Comparison of ENCODE assay signal across 8 cellular contexts in the genomic region with DNA sequence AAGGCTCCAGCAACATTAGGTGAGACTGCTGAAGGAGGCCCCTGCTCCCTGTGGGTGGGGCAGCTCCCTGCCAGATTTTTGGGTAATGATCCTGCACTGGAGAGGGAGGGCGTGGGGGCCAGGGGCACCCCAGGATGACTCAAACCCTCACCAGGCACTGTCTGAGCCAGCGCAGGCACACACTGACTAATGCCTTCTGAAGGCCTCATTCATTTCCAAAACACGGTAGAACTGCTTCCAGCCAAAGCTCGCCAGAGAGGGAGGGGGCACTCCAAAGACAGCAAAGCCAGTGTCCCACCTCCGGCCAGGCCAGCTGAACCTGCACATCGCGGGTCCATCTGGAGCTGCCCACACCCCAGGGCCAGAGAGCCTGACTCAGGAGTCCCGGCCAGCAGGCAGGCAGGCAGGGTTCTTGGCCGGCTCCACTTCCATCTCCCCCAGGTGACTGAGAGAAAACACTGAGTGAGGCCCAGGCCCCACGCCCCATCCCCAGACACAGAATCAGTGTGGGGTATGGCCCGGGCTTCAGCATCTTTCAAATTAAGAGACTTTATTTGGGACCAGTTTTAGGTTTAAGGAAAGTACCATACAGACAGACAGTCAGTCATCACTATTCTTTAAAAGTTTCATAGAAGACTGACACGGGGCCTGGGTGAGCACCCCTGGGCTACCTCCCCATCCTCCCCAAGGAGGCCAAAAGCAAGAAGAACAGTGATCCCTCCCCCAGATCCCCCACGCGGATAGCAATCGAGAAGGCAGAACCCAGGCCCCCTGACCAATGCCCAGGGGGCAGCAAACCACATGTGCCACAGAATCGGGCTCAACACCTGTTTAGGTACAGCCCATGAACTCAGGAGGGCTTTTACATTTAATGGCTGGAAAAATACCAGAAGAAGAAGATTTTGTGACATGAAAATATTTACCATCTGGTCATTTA.
DNase-seq lines count a peak whose midpoint lies in the region; ATAC-seq and TF ChIP-seq lines count a peak whose summit lies in the region.

No MANE protein-coding gene starts in this region.

- TF ChIP-seq CTCF in GM12875 (IDR thresholded peaks at IDR 0.05; ENCODE audit: borderline replicate concordance, insufficient read depth, low read depth, low read length): no peak
- no peak for TF ChIP-seq CTCF in cardiac fibroblast (IDR thresholded peaks at IDR 0.05; ENCODE audit: low read depth, low read length)

- peak overlapping the region; percentile 64 for H3K9ac ChIP-seq in mucosa of stomach (ENCODE audit: low read length)

- H3K4me1 ChIP-seq in mucosa of stomach (ENCODE audit: control insufficient read depth, insufficient read depth, low read length): peaks cover 33% of the 10 kb centered on the region

- no peaks in the 10 kb centered on the region for H3K27me3 ChIP-seq in mucosa of stomach (ENCODE audit: control insufficient read depth, insufficient read depth, low read length)

- ATAC-seq in GM18498 (IDR thresholded peaks at IDR 0.05; ENCODE audit: unreplicated experiment): no peak

- H3K36me3 ChIP-seq in mucosa of stomach (ENCODE audit: control insufficient read depth, insufficient read depth, low read length): no peaks in the 10 kb centered on the region

- DNase-seq in T-helper 9 cell (peak; percentile 41), cardiac fibroblast (ENCODE audit: low read depth in 2 of 2) (peak; percentile 40 to 83), substantia nigra (lab: John Stamatoyannopoulos, UW) (peak in 20 of 49 donors; percentile 15 to 76 (median 46)), KBM-7 (no peak), OCI-M2 (lab: John Stamatoyannopoulos, UW; ENCODE audit: unreplicated experiment) (no peak)

- H3K4me3 ChIP-seq in GM12875 (ENCODE audit: low read depth, low read length) (peak overlapping the region; percentile 81), cardiac fibroblast (replicated peaks in 1 of 2; ENCODE audit: low read depth in 2 of 2, low read length in 2 of 2) (peak overlapping the region; percentile 59 to 71), mucosa of stomach (ENCODE audit: low read length) (no peak overlapping the region)

- in situ Hi-C loops in KBM-7 (cut with MboI; ENCODE audit: low pct_unique_long_range_greater_than_20kb, low sequenced_read_pairs): no loop called here

- peak overlapping the region; percentile 90 for H3K27ac ChIP-seq in substantia nigra (ENCODE audit: low read depth, low read length, poor library complexity, severe bottlenecking)

- H3K9me3 ChIP-seq in mucosa of stomach (ENCODE audit: control insufficient read depth, low read length): no peaks in the 10 kb centered on the region

Comparison
In these comparisons a context has a peak if more than half of its experiments do, and no peak if none do; other contexts are left out.
1. DNase-seq: peak in T-helper 9 cell (single experiment) and cardiac fibroblast (2 of 2); none in KBM-7 (single experiment) and OCI-M2 (single experiment).